17 cellular contexts compared by ENCODE assay signal in genomic region chr6:16582437-16583150, GRCh38.
DNase-seq lines count a peak whose midpoint lies in the region; ATAC-seq and TF ChIP-seq lines count a peak whose summit lies in the region.
"Had no signal": no experiment of that assay in that cellular context is flagged by ENCODE, and none has a peak within 500 bp of the region (broad histone marks: within the 10 kb centered on the region; RNA-seq: fewer than 3 reads in every experiment).

No MANE protein-coding gene starts in this region.

- no peak overlapping the region for H3K9ac ChIP-seq in smooth muscle cell (ENCODE audit: low read depth)
- H3K9ac ChIP-seq: GM23248, parathyroid adenoma had no signal

- H4K20me1 ChIP-seq in smooth muscle cell (ENCODE audit: low read depth), result peaks cover 29% of the 10 kb centered on the region

- DNase-seq in NB4 (ENCODE audit: low read depth) (peak; percentile 43), fibroblast of peridontal ligament (ENCODE audit: extremely low read depth) (peak; percentile 22), smooth muscle cell (lab: John Stamatoyannopoulos, UW; ENCODE audit: unreplicated experiment) (no peak), NCI-H748 treated with DMSO at 0.1 percent for 48 hours (lab: John Stamatoyannopoulos, UW) (no peak)
- no peak for DNase-seq in stimulated activated naive B cell treated with anti-CD40 and anti-IgM and Interleukin-4, amounts not matched to agents 10 μg/mL and 1 μg/mL and 100 μg/mL, for 72 hours
- DNase-seq: activated T-cell treated with anti-CD3 and anti-CD28 coated beads, Interleukin-2, amount 50 U/mL, for 72 hours; GM23248; Kasumi-1; mucosa of descending colon; NCI-H526 had no signal

- no peak for TF ChIP-seq POLR2A in NB4 (IDR thresholded peaks at IDR 0.05; ENCODE audit: extremely low read depth, insufficient read length)

- no peaks in the 10 kb centered on the region for H3K79me2 ChIP-seq in smooth muscle cell (ENCODE audit: low read depth)
- H3K79me2 ChIP-seq: parathyroid adenoma had no signal

- peaks cover 63 to 65% of the 10 kb centered on the region in 2 donors for H3K36me3 Mint-ChIP-seq in stimulated activated naive B cell treated with anti-CD40 and anti-IgM and Interleukin-4, amounts not matched to agents 10 μg/mL and 1 μg/mL and 100 μg/mL, for 72 hours

- WGBS in smooth muscle cell (ENCODE audit: low lambda C conversion rate), result 97% methylated on average over 3 of the region's 3 CpGs

- H3K27ac ChIP-seq in smooth muscle cell (ENCODE audit: low read depth), result no peak overlapping the region
- H3K27ac ChIP-seq: ascending aorta, GM23248, parathyroid adenoma had no signal

- H3K4me3 Mint-ChIP-seq in stimulated activated naive B cell treated with anti-CD40 and anti-IgM and Interleukin-4, amounts not matched to agents 10 μg/mL and 1 μg/mL and 100 μg/mL, for 72 hours, result no peak overlapping the region
- H3K4me3 Mint-ChIP-seq: activated T-cell treated with anti-CD3 and anti-CD28 coated beads, Interleukin-2, amount 50 U/mL, for 72 hours; T-helper 1 cell treated with Interleukin-12 subunit alpha and Interleukin-12 subunit beta and Interleukin-4 antibody, amounts not matched to agents 30 μg/mL and 1 μg/mL, for 36 hours; type B pancreatic cell had no signal

- peaks cover 23% of the 10 kb centered on the region for H3K36me3 ChIP-seq in smooth muscle cell (ENCODE audit: low read depth)

- H3K9me3 ChIP-seq in smooth muscle cell (replicated peaks; ENCODE audit: low read depth), result no peaks in the 10 kb centered on the region
- H3K9me3 ChIP-seq: ascending aorta, gastroesophageal sphincter, mucosa of descending colon had no signal

- peaks cover 14 to 30% of the 10 kb centered on the region in 2 donors for H3K4me1 Mint-ChIP-seq in stimulated activated naive B cell treated with anti-CD40 and anti-IgM and Interleukin-4, amounts not matched to agents 10 μg/mL and 1 μg/mL and 100 μg/mL, for 72 hours

- peak overlapping the region; percentile 65 for H3K27ac Mint-ChIP-seq in stimulated activated naive B cell treated with anti-CD40 and anti-IgM and Interleukin-4, amounts not matched to agents 10 μg/mL and 1 μg/mL and 100 μg/mL, for 72 hours
- H3K27ac Mint-ChIP-seq: activated T-cell treated with anti-CD3 and anti-CD28 coated beads, Interleukin-2, amount 50 U/mL, for 72 hours; type B pancreatic cell had no signal

- ATAC-seq in GM18907 (IDR thresholded peaks at IDR 0.05; ENCODE audit: unreplicated experiment) (peak; percentile 58), HG03571 (IDR thresholded peaks at IDR 0.05; ENCODE audit: unreplicated experiment) (no peak)
- peak; percentile 60 to 75 for ATAC-seq in stimulated activated naive B cell treated with anti-CD40 and anti-IgM and Interleukin-4, amounts not matched to agents 10 μg/mL and 1 μg/mL and 100 μg/mL, for 72 hours (replicated peaks)
- ATAC-seq: activated T-cell treated with anti-CD3 and anti-CD28 coated beads, Interleukin-2, amount 50 U/mL, for 72 hours; gastroesophageal sphincter had no signal

- no peak overlapping the region for H3K4me3 ChIP-seq in NB4 (ENCODE audit: low read depth, low read length)
- H3K4me3 ChIP-seq in smooth muscle cell, result no peak overlapping the region
- H3K4me3 ChIP-seq: gastroesophageal sphincter, GM23248, mucosa of descending colon had no signal

- H3K27me3 ChIP-seq in smooth muscle cell (ENCODE audit: low read depth), result no peaks in the 10 kb centered on the region
- H3K27me3 ChIP-seq: ascending aorta, gastroesophageal sphincter had no signal

- H3K4me1 ChIP-seq in smooth muscle cell (ENCODE audit: low read depth), result no peaks in the 10 kb centered on the region
- H3K4me1 ChIP-seq: ascending aorta, parathyroid adenoma had no signal

- peaks cover 0 to 8% of the 10 kb centered on the region in 2 donors for H3K9me3 Mint-ChIP-seq in stimulated activated naive B cell treated with anti-CD40 and anti-IgM and Interleukin-4, amounts not matched to agents 10 μg/mL and 1 μg/mL and 100 μg/mL, for 72 hours
- H3K9me3 Mint-ChIP-seq: activated T-cell treated with anti-CD3 and anti-CD28 coated beads, Interleukin-2, amount 50 U/mL, for 72 hours; T-helper 1 cell treated with Interleukin-12 subunit alpha and Interleukin-12 subunit beta and Interleukin-4 antibody, amounts not matched to agents 30 μg/mL and 1 μg/mL, for 36 hours; type B pancreatic cell had no signal

- H3K4me2 ChIP-seq in smooth muscle cell, result no peak overlapping the region

- TF ChIP-seq CTCF in NB4 (IDR thresholded peaks at IDR 0.05; ENCODE audit: low read depth, low read length) (no peak), smooth muscle cell (IDR thresholded peaks at IDR 0.05; ENCODE audit: borderline replicate concordance, insufficient read depth, poor library complexity, severe bottlenecking) (no peak)

- H2AFZ ChIP-seq in smooth muscle cell (ENCODE audit: low read depth), result no peak overlapping the region
- H2AFZ ChIP-seq: GM23248, parathyroid adenoma had no signal

- no peaks in the 10 kb centered on the region for H3F3A ChIP-seq in smooth muscle cell (ENCODE audit: low read depth)

- H3K27me3 Mint-ChIP-seq in stimulated activated naive B cell treated with anti-CD40 and anti-IgM and Interleukin-4, amounts not matched to agents 10 μg/mL and 1 μg/mL and 100 μg/mL, for 72 hours, result no peaks in the 10 kb centered on the region
- H3K27me3 Mint-ChIP-seq: type B pancreatic cell had no signal

Comparison
In these comparisons a context has a peak if more than half of its experiments do, and no peak if none do; other contexts are left out.
1. DNase-seq: peak in NB4 (single experiment) and fibroblast of peridontal ligament (single experiment); none in stimulated activated naive B cell treated with anti-CD40 and anti-IgM and Interleukin-4, amounts not matched to agents 10 μg/mL and 1 μg/mL and 100 μg/mL, for 72 hours (single experiment), smooth muscle cell (single experiment) and NCI-H748 treated with DMSO at 0.1 percent for 48 hours (single experiment).